Comparison of ENCODE assay signal across 1 cellular context in genomic region chr1:201885531-201886075, GRCh38.
TF ChIP-seq lines count a peak whose summit lies in the region.

No MANE protein-coding gene starts in this region.

TF ChIP-seq in H1, 55 proteins besides CTCF, POLR2A, EP300 and RAD21 (continued from another document):
- TF ChIP-seq CHD7 (IDR thresholded peaks at IDR 0.05; ENCODE audit: insufficient replicate concordance, low read length): no peak
- TF ChIP-seq BRCA1 (IDR thresholded peaks at IDR 0.05; ENCODE audit: low read depth, low read length): no peak
- peak; percentile 36; the same call in 1 of the 2 replicates for TF ChIP-seq MAFK (IDR thresholded peaks at IDR 0.05; ENCODE audit: low read depth, low read length)
- no peak for TF ChIP-seq ATF2 (IDR thresholded peaks at IDR 0.05; ENCODE audit: low read length)
- no peak for TF ChIP-seq BACH1 (IDR thresholded peaks at IDR 0.05; ENCODE audit: low read length)
TF ChIP-seq in H1: peak in this region for 1.
